In genomic region chr5:151138114-151138513, GRCh38 we compare ENCODE assay signal across 26 cellular contexts. TPM values are rescaled to one million over a fixed set of nuclear protein-coding genes. Genes with fewer than 3 reads are reported as not detected.
DNase-seq lines count a peak whose midpoint lies in the region; ATAC-seq and TF ChIP-seq lines count a peak whose summit lies in the region.
"Had no signal": no experiment of that assay in that cellular context is flagged by ENCODE, and none has a peak within 500 bp of the region (broad histone marks: within the 10 kb centered on the region; RNA-seq: fewer than 3 reads in every experiment).

No MANE protein-coding gene starts in this region.

- CTCF ChIA-PET in activated B cell treated with CpG ODN at 0.5 μM for 24 hours (lab: Charles Lee) = interaction anchor here (2.1 kb wide), 1 partner anchor 12 kb away, joined by 10 read pairs; no protein-coding TSS in a partner anchor

- H3K4me3 ChIP-seq in effector memory CD4-positive, alpha-beta T cell (ENCODE audit: insufficient read depth, low read depth, low read length, poor library complexity, severe bottlenecking) = no peak overlapping the region
- H3K4me3 ChIP-seq: body of pancreas, gastrocnemius medialis had no signal

- peak overlapping the region; percentile 71 for H3K27ac ChIP-seq in effector memory CD4-positive, alpha-beta T cell (ENCODE audit: insufficient read depth, low read length, poor library complexity, severe bottlenecking)
- H3K27ac ChIP-seq: body of pancreas had no signal

- TF ChIP-seq CTCF in activated B cell treated with CpG ODN at 0.5 μM for 24 hours (IDR thresholded peaks at IDR 0.05) = no peak

- no peaks in the 10 kb centered on the region for H3K27me3 ChIP-seq in effector memory CD4-positive, alpha-beta T cell (replicated peaks; ENCODE audit: control insufficient read depth, insufficient read depth, low read length, poor library complexity, severe bottlenecking)
- H3K27me3 ChIP-seq: body of pancreas, gastrocnemius medialis had no signal

- peaks cover 56% of the 10 kb centered on the region for H3K4me1 ChIP-seq in effector memory CD4-positive, alpha-beta T cell (ENCODE audit: control insufficient read depth, insufficient read depth, low read length, poor library complexity, severe bottlenecking)
- H3K4me1 ChIP-seq: body of pancreas had no signal

- H3K36me3 ChIP-seq in effector memory CD4-positive, alpha-beta T cell (ENCODE audit: control insufficient read depth, insufficient read depth, low read length) = peaks cover 65% of the 10 kb centered on the region

- no peak for DNase-seq in stimulated activated naive CD8-positive, alpha-beta T cell treated with anti-CD3 and anti-CD28 coated beads, Interleukin-15, Interleukin-2, amounts not matched to agents 100 U/mL and 50 U/mL, for 24 hours
- DNase-seq in activated B cell treated with CpG ODN at 0.5 μM for 24 hours = no peak
- no peak for DNase-seq in effector memory CD4-positive, alpha-beta T cell
- no peak for DNase-seq in stimulated activated naive B cell treated with anti-CD40 and anti-IgM and Interleukin-4, amounts not matched to agents 10 μg/mL and 1 μg/mL and 100 μg/mL, for 72 hours
- no peak for DNase-seq in iPS-NIHi11 (ENCODE audit: low spot score)
- DNase-seq in cardiac septum (ENCODE audit: low spot score) = no peak
- DNase-seq in foreskin melanocyte = no peak
- DNase-seq: activated CD4-positive, alpha-beta T cell treated with anti-CD3 and anti-CD28 coated beads, Interleukin-2, amount 50 U/mL, for 1 hour; body of pancreas; effector CD4-positive, alpha-beta T cell; gastrocnemius medialis; HCEC 1CT; hippocampal formation; left ventricle myocardium superior; MV-4-11; NCI-H2171 treated with DMSO at 0.1 percent for 48 hours; NCI-H524; SHP77 treated with DMSO at 0.1 percent for 48 hours; stimulated activated CD4-positive, alpha-beta T cell treated with anti-CD3 and anti-CD28 coated beads, Interleukin-15, amount 100 ng/mL, for 24 hours; SW 1271; trophoblast cell had no signal

- POLR2A ChIA-PET in activated B cell treated with CpG ODN at 0.5 μM for 24 hours (lab: Charles Lee) = interaction anchor here (1.6 kb wide), 1 partner anchor 13 kb away, joined by 4 read pairs; no protein-coding TSS in a partner anchor

- peaks cover 71% of the 10 kb centered on the region for H3K4me1 Mint-ChIP-seq in stimulated activated naive CD8-positive, alpha-beta T cell treated with anti-CD3 and anti-CD28 coated beads, Interleukin-15, Interleukin-2, amounts not matched to agents 100 ng/mL and 50 ng/mL, for 24 hours (ENCODE audit: low read depth)
- peaks cover 81% of the 10 kb centered on the region for H3K4me1 Mint-ChIP-seq in activated B cell treated with CpG ODN at 0.5 μM for 24 hours
- H3K4me1 Mint-ChIP-seq in stimulated activated naive B cell treated with anti-CD40 and anti-IgM and Interleukin-4, amounts not matched to agents 10 μg/mL and 1 μg/mL and 100 μg/mL, for 72 hours = peaks cover 79 to 87% of the 10 kb centered on the region in 2 donors

- H3K4me3 Mint-ChIP-seq in stimulated activated naive CD8-positive, alpha-beta T cell treated with anti-CD3 and anti-CD28 coated beads, Interleukin-15, Interleukin-2, amounts not matched to agents 100 ng/mL and 50 ng/mL, for 24 hours = no peak overlapping the region
- no peak overlapping the region for H3K4me3 Mint-ChIP-seq in activated B cell treated with CpG ODN at 0.5 μM for 24 hours
- no peak overlapping the region for H3K4me3 Mint-ChIP-seq in stimulated activated naive B cell treated with anti-CD40 and anti-IgM and Interleukin-4, amounts not matched to agents 10 μg/mL and 1 μg/mL and 100 μg/mL, for 72 hours
- H3K4me3 Mint-ChIP-seq: CD14-positive monocyte had no signal

- no peaks in the 10 kb centered on the region for H3K27me3 Mint-ChIP-seq in stimulated activated naive CD8-positive, alpha-beta T cell treated with anti-CD3 and anti-CD28 coated beads, Interleukin-15, Interleukin-2, amounts not matched to agents 100 ng/mL and 50 ng/mL, for 24 hours
- no peaks in the 10 kb centered on the region for H3K27me3 Mint-ChIP-seq in activated B cell treated with CpG ODN at 0.5 μM for 24 hours
- H3K27me3 Mint-ChIP-seq in stimulated activated naive B cell treated with anti-CD40 and anti-IgM and Interleukin-4, amounts not matched to agents 10 μg/mL and 1 μg/mL and 100 μg/mL, for 72 hours = no peaks in the 10 kb centered on the region

- no peaks in the 10 kb centered on the region for H3K9me3 Mint-ChIP-seq in stimulated activated naive CD8-positive, alpha-beta T cell treated with anti-CD3 and anti-CD28 coated beads, Interleukin-15, Interleukin-2, amounts not matched to agents 100 ng/mL and 50 ng/mL, for 24 hours
- H3K9me3 Mint-ChIP-seq in activated B cell treated with CpG ODN at 0.5 μM for 24 hours = no peaks in the 10 kb centered on the region
- no peaks in the 10 kb centered on the region for H3K9me3 Mint-ChIP-seq in stimulated activated naive B cell treated with anti-CD40 and anti-IgM and Interleukin-4, amounts not matched to agents 10 μg/mL and 1 μg/mL and 100 μg/mL, for 72 hours

- intact Hi-C loops in activated B cell treated with CpG ODN at 0.5 μM for 24 hours (cut with micrococcal nuclease) = no loop called here
- intact Hi-C loops in cardiac septum (cut with DNase I) = no loop called here

- ATAC-seq in stimulated activated naive CD8-positive, alpha-beta T cell treated with anti-CD3 and anti-CD28 coated beads, Interleukin-15, Interleukin-2, amounts not matched to agents 100 U/mL and 50 U/mL, for 24 hours = no peak
- ATAC-seq in activated B cell treated with CpG ODN at 0.5 μM for 24 hours (ENCODE audit: low read depth) = no peak
- ATAC-seq in stimulated activated naive B cell treated with anti-CD40 and anti-IgM and Interleukin-4, amounts not matched to agents 10 μg/mL and 1 μg/mL and 100 μg/mL, for 72 hours (replicated peaks) = no peak
- ATAC-seq: body of pancreas, esophagus mucosa, gastrocnemius medialis, left ventricle myocardium superior, Panc1, sciatic nerve had no signal

- peak overlapping the region; percentile 67 for H3K27ac Mint-ChIP-seq in stimulated activated naive CD8-positive, alpha-beta T cell treated with anti-CD3 and anti-CD28 coated beads, Interleukin-15, Interleukin-2, amounts not matched to agents 100 ng/mL and 50 ng/mL, for 24 hours
- peak overlapping the region; percentile 69 for H3K27ac Mint-ChIP-seq in activated B cell treated with CpG ODN at 0.5 μM for 24 hours
- peak overlapping the region; percentile 89 for H3K27ac Mint-ChIP-seq in stimulated activated naive B cell treated with anti-CD40 and anti-IgM and Interleukin-4, amounts not matched to agents 10 μg/mL and 1 μg/mL and 100 μg/mL, for 72 hours

- H3K9me3 ChIP-seq in effector memory CD4-positive, alpha-beta T cell (ENCODE audit: control insufficient read depth, low read length) = no peaks in the 10 kb centered on the region
- H3K9me3 ChIP-seq: body of pancreas, gastrocnemius medialis had no signal

- H3K36me3 Mint-ChIP-seq in stimulated activated naive CD8-positive, alpha-beta T cell treated with anti-CD3 and anti-CD28 coated beads, Interleukin-15, Interleukin-2, amounts not matched to agents 100 ng/mL and 50 ng/mL, for 24 hours (ENCODE audit: low read depth) = peaks cover 85% of the 10 kb centered on the region
- peaks cover 90% of the 10 kb centered on the region for H3K36me3 Mint-ChIP-seq in activated B cell treated with CpG ODN at 0.5 μM for 24 hours (ENCODE audit: low read depth)
- peaks cover 60 to 86% of the 10 kb centered on the region in 2 donors for H3K36me3 Mint-ChIP-seq in stimulated activated naive B cell treated with anti-CD40 and anti-IgM and Interleukin-4, amounts not matched to agents 10 μg/mL and 1 μg/mL and 100 μg/mL, for 72 hours

RNA-seq across cellular contexts. Expression of gene ANXA6, which starts 19.5 kb away (rescaled TPM):
- total RNA-seq in activated B cell treated with CpG ODN at 0.5 μM for 24 hours (367 and 379 TPM in 2 replicates), cardiac septum (257 TPM)

RNA-seq across cellular contexts. Expression of gene TNIP1, which starts 57.3 kb away (rescaled TPM):
- total RNA-seq in activated B cell treated with CpG ODN at 0.5 μM for 24 hours (506 and 512 TPM in 2 replicates), cardiac septum (110 TPM)
